24 cellular contexts compared by ENCODE assay signal in the genomic region with DNA sequence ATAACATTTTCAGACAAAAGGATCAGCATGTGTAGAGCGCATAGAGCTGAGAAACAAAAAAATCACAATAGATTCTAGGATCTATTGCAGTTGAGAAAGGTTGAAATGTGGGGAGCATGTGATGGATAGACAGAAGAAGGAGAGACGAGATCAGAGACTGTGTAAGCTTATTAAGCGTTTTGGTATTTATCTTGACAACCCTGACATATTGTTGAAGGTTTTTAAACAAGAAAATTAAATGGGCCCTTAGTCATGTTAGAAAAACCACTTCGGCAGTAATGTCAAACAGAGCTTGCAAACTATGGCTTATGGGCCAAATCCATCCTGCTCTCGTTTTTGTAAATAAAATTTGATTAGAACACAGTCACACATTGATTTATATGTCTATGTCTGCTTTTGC.
"Had no signal": no experiment of that assay in that cellular context is flagged by ENCODE, and none has a peak within 500 bp of the region (broad histone marks: within the 10 kb centered on the region; RNA-seq: fewer than 3 reads in every experiment).

No MANE protein-coding gene starts in this region.

- H3K4me1 ChIP-seq: neural progenitor cell, parathyroid adenoma, right lobe of liver, sigmoid colon, stomach, thyroid gland, tibial nerve, vagina had no signal

- H3K9ac ChIP-seq: neural progenitor cell, parathyroid adenoma had no signal

- H3K36me3 ChIP-seq: neural progenitor cell, ovary, right lobe of liver, sigmoid colon, stomach, thoracic aorta, thyroid gland, tibial nerve, upper lobe of left lung, vagina had no signal

- ATAC-seq: psoas muscle; right cardiac atrium; right lobe of liver; stimulated activated effector memory CD8-positive, alpha-beta T cell treated with anti-CD3 and anti-CD28 coated beads, Interleukin-12 subunit alpha, Interleukin-12 subunit beta, amount 100 ng/mL, for 72 hours; stimulated activated naive B cell treated with anti-CD40 and anti-IgM and Interleukin-4, amounts not matched to agents 10 μg/mL and 1 μg/mL and 100 μg/mL, for 72 hours had no signal

- H3K9me3 ChIP-seq: ovary, right lobe of liver, sigmoid colon, thoracic aorta, thyroid gland, tibial nerve, upper lobe of left lung, vagina had no signal

- H3K4me2 ChIP-seq: neural progenitor cell had no signal

- H3K79me2 ChIP-seq: parathyroid adenoma had no signal

- DNase-seq: occipital lobe; ovary; posterior cingulate gyrus; psoas muscle; right cardiac atrium; right lobe of liver; sigmoid colon; small intestine; stimulated activated CD4-positive, alpha-beta T cell treated with anti-CD3 and anti-CD28 coated beads, Interleukin-15, amount 100 ng/mL, for 24 hours; stimulated activated CD4-positive, alpha-beta T cell treated with anti-CD3 and anti-CD28 coated beads, Interleukin-2, amount 100 ng/mL, for 24 hours; stimulated activated CD4-positive, alpha-beta T cell treated with anti-CD3 and anti-CD28 coated beads, Interleukin-2, amount 100 ng/mL, for 48 hours; stimulated activated CD4-positive, alpha-beta T cell treated with anti-CD3 and anti-CD28 coated beads, Interleukin-4, amount 100 ng/mL, for 24 hours; stimulated activated naive B cell treated with anti-CD40 and anti-IgM and Interleukin-4, amounts not matched to agents 10 μg/mL and 1 μg/mL and 100 μg/mL, for 72 hours; stimulated activated naive CD4-positive, alpha-beta T cell treated with Interleukin-2 at 50 U/mL for 16 hours; stomach; thyroid gland; trophoblast cell; upper lobe of left lung had no signal

- H2AFZ ChIP-seq: neural progenitor cell, parathyroid adenoma had no signal

- H3K27me3 ChIP-seq: neural progenitor cell, ovary, right lobe of liver, sigmoid colon, stomach, thyroid gland, tibial nerve, upper lobe of left lung, vagina had no signal

- H3K4me3 ChIP-seq: neural progenitor cell, ovary, psoas muscle, right lobe of liver, sigmoid colon, stomach, thoracic aorta, thyroid gland, tibial nerve, upper lobe of left lung, vagina had no signal

- H3K27ac ChIP-seq: neural progenitor cell, ovary, parathyroid adenoma, psoas muscle, right lobe of liver, sigmoid colon, stomach, thoracic aorta, thyroid gland, tibial nerve, upper lobe of left lung, vagina had no signal
